Comparison of ENCODE assay signal across 1 cellular context in the genomic region with DNA sequence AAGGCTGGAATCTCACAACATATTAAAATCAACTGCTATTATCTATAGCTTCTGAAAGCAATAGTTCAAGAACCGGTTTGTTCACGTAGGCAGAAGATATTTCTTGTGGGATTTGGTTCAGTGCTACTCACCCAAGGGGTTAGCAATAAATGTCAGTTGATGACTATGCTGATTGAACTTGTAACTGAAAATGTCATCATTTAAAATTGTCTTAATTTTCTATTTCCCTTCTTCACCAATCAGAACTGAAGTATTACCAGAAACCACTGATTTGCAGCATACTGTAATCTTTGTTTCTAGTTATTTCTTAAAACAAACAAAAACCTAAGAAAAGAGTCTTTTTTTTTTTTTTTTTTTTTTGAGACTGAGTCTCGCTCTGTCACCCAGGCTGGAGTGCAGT.
A peak's percentile ranks its signal among the peaks of the same experiment; 100 is the strongest.
TF ChIP-seq lines count a peak whose summit lies in the region.

No MANE protein-coding gene starts in this region.

TF ChIP-seq in GM12878, 131 proteins besides CTCF, POLR2A, EP300 and RAD21 (continued from another document and continues in another):
- TF ChIP-seq, protein P1, sequence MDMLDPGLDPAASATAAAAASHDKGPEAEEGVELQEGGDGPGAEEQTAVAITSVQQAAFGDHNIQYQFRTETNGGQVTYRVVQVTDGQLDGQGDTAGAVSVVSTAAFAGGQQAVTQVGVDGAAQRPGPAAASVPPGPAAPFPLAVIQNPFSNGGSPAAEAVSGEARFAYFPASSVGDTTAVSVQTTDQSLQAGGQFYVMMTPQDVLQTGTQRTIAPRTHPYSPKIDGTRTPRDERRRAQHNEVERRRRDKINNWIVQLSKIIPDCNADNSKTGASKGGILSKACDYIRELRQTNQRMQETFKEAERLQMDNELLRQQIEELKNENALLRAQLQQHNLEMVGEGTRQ (IDR thresholded peaks at IDR 0.05; ENCODE audit: borderline replicate concordance, low read depth, low read length) = no peak
- TF ChIP-seq RAD51 (IDR thresholded peaks at IDR 0.05) (no peak), RUNX3 (IDR thresholded peaks at IDR 0.05; ENCODE audit: low read length) (peak; percentile 97), PAX8 (IDR thresholded peaks at IDR 0.05) (no peak), NR2C1 (IDR thresholded peaks at IDR 0.05) (0 out of 2 replicates have a peak, but pooled peaks have one; percentile 19), ZBED1 (IDR thresholded peaks at IDR 0.05; ENCODE audit: borderline replicate concordance) (peak; percentile 96), POU2F2 (IDR thresholded peaks at IDR 0.05; ENCODE audit: borderline replicate concordance, low read depth, low read length) (0 out of 3 replicates have a peak, but pooled peaks have one; percentile 20), ATF7 (IDR thresholded peaks at IDR 0.05; ENCODE audit: low read depth) (peak; percentile 82), TCF3 (IDR thresholded peaks at IDR 0.05; ENCODE audit: borderline replicate concordance, insufficient read depth, low read depth, low read length) (no peak), TCF7 (IDR thresholded peaks at IDR 0.05; ENCODE audit: borderline replicate concordance) (peak; percentile 79), CEBPB (IDR thresholded peaks at IDR 0.05; ENCODE audit: borderline replicate concordance in 1 of 2, low read depth in 2 of 2, low read length in 2 of 2) (peak in 1 of 2 experiments; percentile 98; a peak in 2 of 4 replicates), EED (IDR thresholded peaks at IDR 0.05; ENCODE audit: low read depth) (peak; percentile 63), BHLHE40 (IDR thresholded peaks at IDR 0.05; ENCODE audit: borderline replicate concordance in 1 of 2, low read depth in 2 of 2, low read length in 1 of 2) (peak in 1 of 2 experiments; percentile 35; a peak in 1 of 4 replicates), LARP7 (IDR thresholded peaks at IDR 0.05) (no peak), SP1 (IDR thresholded peaks at IDR 0.05; ENCODE audit: low read depth, low read length) (no peak), GATAD2B (conservative IDR thresholded peaks at IDR 0.05; ENCODE audit: low read depth) (no peak), CBFB (IDR thresholded peaks at IDR 0.05; ENCODE audit: low read depth) (peak; percentile 62; the same call in 1 of the 2 replicates), IKZF2 (IDR thresholded peaks at IDR 0.05) (peak in 1 of 2 experiments; percentile 31; a peak in 2 of 4 replicates), IKZF1 (conservative IDR thresholded peaks at IDR 0.05) (peak; percentile 62), CREB1 (IDR thresholded peaks at IDR 0.05; ENCODE audit: low read depth) (peak; percentile 35; the same call in 1 of the 2 replicates)
- TF ChIP-seq, protein P2, sequence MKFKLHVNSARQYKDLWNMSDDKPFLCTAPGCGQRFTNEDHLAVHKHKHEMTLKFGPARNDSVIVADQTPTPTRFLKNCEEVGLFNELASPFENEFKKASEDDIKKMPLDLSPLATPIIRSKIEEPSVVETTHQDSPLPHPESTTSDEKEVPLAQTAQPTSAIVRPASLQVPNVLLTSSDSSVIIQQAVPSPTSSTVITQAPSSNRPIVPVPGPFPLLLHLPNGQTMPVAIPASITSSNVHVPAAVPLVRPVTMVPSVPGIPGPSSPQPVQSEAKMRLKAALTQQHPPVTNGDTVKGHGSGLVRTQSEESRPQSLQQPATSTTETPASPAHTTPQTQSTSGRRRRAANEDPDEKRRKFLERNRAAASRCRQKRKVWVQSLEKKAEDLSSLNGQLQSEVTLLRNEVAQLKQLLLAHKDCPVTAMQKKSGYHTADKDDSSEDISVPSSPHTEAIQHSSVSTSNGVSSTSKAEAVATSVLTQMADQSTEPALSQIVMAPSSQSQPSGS (IDR thresholded peaks at IDR 0.05; ENCODE audit: low read length) = peak; percentile 86
- TF ChIP-seq, protein P3, sequence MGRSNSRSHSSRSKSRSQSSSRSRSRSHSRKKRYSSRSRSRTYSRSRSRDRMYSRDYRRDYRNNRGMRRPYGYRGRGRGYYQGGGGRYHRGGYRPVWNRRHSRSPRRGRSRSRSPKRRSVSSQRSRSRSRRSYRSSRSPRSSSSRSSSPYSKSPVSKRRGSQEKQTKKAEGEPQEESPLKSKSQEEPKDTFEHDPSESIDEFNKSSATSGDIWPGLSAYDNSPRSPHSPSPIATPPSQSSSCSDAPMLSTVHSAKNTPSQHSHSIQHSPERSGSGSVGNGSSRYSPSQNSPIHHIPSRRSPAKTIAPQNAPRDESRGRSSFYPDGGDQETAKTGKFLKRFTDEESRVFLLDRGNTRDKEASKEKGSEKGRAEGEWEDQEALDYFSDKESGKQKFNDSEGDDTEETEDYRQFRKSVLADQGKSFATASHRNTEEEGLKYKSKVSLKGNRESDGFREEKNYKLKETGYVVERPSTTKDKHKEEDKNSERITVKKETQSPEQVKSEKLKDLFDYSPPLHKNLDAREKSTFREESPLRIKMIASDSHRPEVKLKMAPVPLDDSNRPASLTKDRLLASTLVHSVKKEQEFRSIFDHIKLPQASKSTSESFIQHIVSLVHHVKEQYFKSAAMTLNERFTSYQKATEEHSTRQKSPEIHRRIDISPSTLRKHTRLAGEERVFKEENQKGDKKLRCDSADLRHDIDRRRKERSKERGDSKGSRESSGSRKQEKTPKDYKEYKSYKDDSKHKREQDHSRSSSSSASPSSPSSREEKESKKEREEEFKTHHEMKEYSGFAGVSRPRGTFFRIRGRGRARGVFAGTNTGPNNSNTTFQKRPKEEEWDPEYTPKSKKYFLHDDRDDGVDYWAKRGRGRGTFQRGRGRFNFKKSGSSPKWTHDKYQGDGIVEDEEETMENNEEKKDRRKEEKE (IDR thresholded peaks at IDR 0.05) = no peak
- TF ChIP-seq, protein P4, sequence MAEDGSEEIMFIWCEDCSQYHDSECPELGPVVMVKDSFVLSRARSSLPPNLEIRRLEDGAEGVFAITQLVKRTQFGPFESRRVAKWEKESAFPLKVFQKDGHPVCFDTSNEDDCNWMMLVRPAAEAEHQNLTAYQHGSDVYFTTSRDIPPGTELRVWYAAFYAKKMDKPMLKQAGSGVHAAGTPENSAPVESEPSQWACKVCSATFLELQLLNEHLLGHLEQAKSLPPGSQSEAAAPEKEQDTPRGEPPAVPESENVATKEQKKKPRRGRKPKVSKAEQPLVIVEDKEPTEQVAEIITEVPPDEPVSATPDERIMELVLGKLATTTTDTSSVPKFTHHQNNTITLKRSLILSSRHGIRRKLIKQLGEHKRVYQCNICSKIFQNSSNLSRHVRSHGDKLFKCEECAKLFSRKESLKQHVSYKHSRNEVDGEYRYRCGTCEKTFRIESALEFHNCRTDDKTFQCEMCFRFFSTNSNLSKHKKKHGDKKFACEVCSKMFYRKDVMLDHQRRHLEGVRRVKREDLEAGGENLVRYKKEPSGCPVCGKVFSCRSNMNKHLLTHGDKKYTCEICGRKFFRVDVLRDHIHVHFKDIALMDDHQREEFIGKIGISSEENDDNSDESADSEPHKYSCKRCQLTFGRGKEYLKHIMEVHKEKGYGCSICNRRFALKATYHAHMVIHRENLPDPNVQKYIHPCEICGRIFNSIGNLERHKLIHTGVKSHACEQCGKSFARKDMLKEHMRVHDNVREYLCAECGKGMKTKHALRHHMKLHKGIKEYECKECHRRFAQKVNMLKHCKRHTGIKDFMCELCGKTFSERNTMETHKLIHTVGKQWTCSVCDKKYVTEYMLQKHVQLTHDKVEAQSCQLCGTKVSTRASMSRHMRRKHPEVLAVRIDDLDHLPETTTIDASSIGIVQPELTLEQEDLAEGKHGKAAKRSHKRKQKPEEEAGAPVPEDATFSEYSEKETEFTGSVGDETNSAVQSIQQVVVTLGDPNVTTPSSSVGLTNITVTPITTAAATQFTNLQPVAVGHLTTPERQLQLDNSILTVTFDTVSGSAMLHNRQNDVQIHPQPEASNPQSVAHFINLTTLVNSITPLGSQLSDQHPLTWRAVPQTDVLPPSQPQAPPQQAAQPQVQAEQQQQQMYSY (CRISPR knock-in tag; IDR thresholded peaks at IDR 0.05) = no peak
- TF ChIP-seq, protein P5, sequence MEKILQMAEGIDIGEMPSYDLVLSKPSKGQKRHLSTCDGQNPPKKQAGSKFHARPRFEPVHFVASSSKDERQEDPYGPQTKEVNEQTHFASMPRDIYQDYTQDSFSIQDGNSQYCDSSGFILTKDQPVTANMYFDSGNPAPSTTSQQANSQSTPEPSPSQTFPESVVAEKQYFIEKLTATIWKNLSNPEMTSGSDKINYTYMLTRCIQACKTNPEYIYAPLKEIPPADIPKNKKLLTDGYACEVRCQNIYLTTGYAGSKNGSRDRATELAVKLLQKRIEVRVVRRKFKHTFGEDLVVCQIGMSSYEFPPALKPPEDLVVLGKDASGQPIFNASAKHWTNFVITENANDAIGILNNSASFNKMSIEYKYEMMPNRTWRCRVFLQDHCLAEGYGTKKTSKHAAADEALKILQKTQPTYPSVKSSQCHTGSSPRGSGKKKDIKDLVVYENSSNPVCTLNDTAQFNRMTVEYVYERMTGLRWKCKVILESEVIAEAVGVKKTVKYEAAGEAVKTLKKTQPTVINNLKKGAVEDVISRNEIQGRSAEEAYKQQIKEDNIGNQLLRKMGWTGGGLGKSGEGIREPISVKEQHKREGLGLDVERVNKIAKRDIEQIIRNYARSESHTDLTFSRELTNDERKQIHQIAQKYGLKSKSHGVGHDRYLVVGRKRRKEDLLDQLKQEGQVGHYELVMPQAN (conservative IDR thresholded peaks at IDR 0.05) = no peak
- TF ChIP-seq, protein P6, sequence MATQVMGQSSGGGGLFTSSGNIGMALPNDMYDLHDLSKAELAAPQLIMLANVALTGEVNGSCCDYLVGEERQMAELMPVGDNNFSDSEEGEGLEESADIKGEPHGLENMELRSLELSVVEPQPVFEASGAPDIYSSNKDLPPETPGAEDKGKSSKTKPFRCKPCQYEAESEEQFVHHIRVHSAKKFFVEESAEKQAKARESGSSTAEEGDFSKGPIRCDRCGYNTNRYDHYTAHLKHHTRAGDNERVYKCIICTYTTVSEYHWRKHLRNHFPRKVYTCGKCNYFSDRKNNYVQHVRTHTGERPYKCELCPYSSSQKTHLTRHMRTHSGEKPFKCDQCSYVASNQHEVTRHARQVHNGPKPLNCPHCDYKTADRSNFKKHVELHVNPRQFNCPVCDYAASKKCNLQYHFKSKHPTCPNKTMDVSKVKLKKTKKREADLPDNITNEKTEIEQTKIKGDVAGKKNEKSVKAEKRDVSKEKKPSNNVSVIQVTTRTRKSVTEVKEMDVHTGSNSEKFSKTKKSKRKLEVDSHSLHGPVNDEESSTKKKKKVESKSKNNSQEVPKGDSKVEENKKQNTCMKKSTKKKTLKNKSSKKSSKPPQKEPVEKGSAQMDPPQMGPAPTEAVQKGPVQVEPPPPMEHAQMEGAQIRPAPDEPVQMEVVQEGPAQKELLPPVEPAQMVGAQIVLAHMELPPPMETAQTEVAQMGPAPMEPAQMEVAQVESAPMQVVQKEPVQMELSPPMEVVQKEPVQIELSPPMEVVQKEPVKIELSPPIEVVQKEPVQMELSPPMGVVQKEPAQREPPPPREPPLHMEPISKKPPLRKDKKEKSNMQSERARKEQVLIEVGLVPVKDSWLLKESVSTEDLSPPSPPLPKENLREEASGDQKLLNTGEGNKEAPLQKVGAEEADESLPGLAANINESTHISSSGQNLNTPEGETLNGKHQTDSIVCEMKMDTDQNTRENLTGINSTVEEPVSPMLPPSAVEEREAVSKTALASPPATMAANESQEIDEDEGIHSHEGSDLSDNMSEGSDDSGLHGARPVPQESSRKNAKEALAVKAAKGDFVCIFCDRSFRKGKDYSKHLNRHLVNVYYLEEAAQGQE (IDR thresholded peaks at IDR 0.05; ENCODE audit: low read depth, low read length) = no peak
- TF ChIP-seq, protein P7, sequence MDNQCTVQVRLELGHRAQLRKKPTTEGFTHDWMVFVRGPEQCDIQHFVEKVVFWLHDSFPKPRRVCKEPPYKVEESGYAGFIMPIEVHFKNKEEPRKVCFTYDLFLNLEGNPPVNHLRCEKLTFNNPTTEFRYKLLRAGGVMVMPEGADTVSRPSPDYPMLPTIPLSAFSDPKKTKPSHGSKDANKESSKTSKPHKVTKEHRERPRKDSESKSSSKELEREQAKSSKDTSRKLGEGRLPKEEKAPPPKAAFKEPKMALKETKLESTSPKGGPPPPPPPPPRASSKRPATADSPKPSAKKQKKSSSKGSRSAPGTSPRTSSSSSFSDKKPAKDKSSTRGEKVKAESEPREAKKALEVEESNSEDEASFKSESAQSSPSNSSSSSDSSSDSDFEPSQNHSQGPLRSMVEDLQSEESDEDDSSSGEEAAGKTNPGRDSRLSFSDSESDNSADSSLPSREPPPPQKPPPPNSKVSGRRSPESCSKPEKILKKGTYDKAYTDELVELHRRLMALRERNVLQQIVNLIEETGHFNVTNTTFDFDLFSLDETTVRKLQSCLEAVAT (IDR thresholded peaks at IDR 0.05) = no peak
- TF ChIP-seq, protein P8, sequence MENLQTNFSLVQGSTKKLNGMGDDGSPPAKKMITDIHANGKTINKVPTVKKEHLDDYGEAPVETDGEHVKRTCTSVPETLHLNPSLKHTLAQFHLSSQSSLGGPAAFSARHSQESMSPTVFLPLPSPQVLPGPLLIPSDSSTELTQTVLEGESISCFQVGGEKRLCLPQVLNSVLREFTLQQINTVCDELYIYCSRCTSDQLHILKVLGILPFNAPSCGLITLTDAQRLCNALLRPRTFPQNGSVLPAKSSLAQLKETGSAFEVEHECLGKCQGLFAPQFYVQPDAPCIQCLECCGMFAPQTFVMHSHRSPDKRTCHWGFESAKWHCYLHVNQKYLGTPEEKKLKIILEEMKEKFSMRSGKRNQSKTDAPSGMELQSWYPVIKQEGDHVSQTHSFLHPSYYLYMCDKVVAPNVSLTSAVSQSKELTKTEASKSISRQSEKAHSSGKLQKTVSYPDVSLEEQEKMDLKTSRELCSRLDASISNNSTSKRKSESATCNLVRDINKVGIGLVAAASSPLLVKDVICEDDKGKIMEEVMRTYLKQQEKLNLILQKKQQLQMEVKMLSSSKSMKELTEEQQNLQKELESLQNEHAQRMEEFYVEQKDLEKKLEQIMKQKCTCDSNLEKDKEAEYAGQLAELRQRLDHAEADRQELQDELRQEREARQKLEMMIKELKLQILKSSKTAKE (IDR thresholded peaks at IDR 0.05; ENCODE audit: low read depth, poor library complexity, severe bottlenecking) = peak; percentile 68
- TF ChIP-seq, protein P9, sequence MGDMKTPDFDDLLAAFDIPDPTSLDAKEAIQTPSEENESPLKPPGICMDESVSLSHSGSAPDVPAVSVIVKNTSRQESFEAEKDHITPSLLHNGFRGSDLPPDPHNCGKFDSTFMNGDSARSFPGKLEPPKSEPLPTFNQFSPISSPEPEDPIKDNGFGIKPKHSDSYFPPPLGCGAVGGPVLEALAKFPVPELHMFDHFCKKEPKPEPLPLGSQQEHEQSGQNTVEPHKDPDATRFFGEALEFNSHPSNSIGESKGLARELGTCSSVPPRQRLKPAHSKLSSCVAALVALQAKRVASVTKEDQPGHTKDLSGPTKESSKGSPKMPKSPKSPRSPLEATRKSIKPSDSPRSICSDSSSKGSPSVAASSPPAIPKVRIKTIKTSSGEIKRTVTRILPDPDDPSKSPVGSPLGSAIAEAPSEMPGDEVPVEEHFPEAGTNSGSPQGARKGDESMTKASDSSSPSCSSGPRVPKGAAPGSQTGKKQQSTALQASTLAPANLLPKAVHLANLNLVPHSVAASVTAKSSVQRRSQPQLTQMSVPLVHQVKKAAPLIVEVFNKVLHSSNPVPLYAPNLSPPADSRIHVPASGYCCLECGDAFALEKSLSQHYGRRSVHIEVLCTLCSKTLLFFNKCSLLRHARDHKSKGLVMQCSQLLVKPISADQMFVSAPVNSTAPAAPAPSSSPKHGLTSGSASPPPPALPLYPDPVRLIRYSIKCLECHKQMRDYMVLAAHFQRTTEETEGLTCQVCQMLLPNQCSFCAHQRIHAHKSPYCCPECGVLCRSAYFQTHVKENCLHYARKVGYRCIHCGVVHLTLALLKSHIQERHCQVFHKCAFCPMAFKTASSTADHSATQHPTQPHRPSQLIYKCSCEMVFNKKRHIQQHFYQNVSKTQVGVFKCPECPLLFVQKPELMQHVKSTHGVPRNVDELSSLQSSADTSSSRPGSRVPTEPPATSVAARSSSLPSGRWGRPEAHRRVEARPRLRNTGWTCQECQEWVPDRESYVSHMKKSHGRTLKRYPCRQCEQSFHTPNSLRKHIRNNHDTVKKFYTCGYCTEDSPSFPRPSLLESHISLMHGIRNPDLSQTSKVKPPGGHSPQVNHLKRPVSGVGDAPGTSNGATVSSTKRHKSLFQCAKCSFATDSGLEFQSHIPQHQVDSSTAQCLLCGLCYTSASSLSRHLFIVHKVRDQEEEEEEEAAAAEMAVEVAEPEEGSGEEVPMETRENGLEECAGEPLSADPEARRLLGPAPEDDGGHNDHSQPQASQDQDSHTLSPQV (IDR thresholded peaks at IDR 0.05) = no peak; the same call in 1 of the 2 replicates
